Comparison of ENCODE assay signal across 26 cellular contexts in genomic region chr2:118978064-118978463, GRCh38. TPM values are rescaled to one million over a fixed set of nuclear protein-coding genes. Genes with fewer than 3 reads are reported as not detected.
DNase-seq lines count a peak whose midpoint lies in the region; ATAC-seq, FAIRE-seq and TF ChIP-seq lines count a peak whose summit lies in the region.
"Had no signal": no experiment of that assay in that cellular context is flagged by ENCODE, and none has a peak within 500 bp of the region (broad histone marks: within the 10 kb centered on the region; RNA-seq: fewer than 3 reads in every experiment).

No MANE protein-coding gene starts in this region.

- H3K79me2 ChIP-seq in H9 (ENCODE audit: insufficient read depth, low read length), result no peaks in the 10 kb centered on the region

- no peaks in the 10 kb centered on the region for H4K20me1 ChIP-seq in H9 (ENCODE audit: control insufficient read depth, insufficient read depth, insufficient read length)
- H4K20me1 ChIP-seq: BLaER1 had no signal

- H3K9me3 ChIP-seq in H9 (ENCODE audit: control insufficient read depth, low read depth, low read length) (no peaks in the 10 kb centered on the region), gastrocnemius medialis (no peaks in the 10 kb centered on the region), body of pancreas (no peaks in the 10 kb centered on the region)
- H3K9me3 ChIP-seq: BE2C, BLaER1 had no signal

- H3K4me1 ChIP-seq in H9 (ENCODE audit: insufficient read depth, low read length), result no peaks in the 10 kb centered on the region
- no peaks in the 10 kb centered on the region for H3K4me1 ChIP-seq in gastrocnemius medialis
- no peaks in the 10 kb centered on the region for H3K4me1 ChIP-seq in body of pancreas
- H3K4me1 ChIP-seq: BE2C had no signal

- no peak overlapping the region for H2AK5ac ChIP-seq in H9 (ENCODE audit: insufficient read length, low read length)

- H3K14ac ChIP-seq in H9 (ENCODE audit: insufficient read depth, low read length), result peak overlapping the region; percentile 40; the same call in 1 of the 2 replicates

- H3K9ac ChIP-seq in H9 (ENCODE audit: extremely low read depth, insufficient read length, low read length), result no peak overlapping the region
- H3K9ac ChIP-seq: BLaER1 had no signal

- H3K27me3 Mint-ChIP-seq in H9 (ENCODE audit: low read depth), result peaks cover 94% of the 10 kb centered on the region
- H3K27me3 Mint-ChIP-seq in stimulated activated naive B cell treated with anti-CD40 and anti-IgM and Interleukin-4, amounts not matched to agents 10 μg/mL and 1 μg/mL and 100 μg/mL, for 72 hours, result peaks cover 5 to 13% of the 10 kb centered on the region in 2 donors
- H3K27me3 Mint-ChIP-seq: CD4-positive, CD25-positive, alpha-beta regulatory T cell had no signal

- H3K23ac ChIP-seq in H9 (ENCODE audit: insufficient read length, low read depth, low read length), result no peak overlapping the region

- no peak overlapping the region for H2BK120ac ChIP-seq in H9 (ENCODE audit: low read depth, low read length, poor library complexity, severe bottlenecking)

- H3K4me3 ChIP-seq in gastrocnemius medialis, result no peak overlapping the region
- H3K4me3 ChIP-seq in body of pancreas, result no peak overlapping the region
- H3K4me3 ChIP-seq: BLaER1 had no signal

- no peak overlapping the region for H2BK5ac ChIP-seq in H9 (ENCODE audit: insufficient read length, low read length)

- no peak overlapping the region for H3K4me2 ChIP-seq in H9 (ENCODE audit: insufficient read depth, insufficient read length, low read length)
- H3K4me2 ChIP-seq: BLaER1 had no signal

- no peak overlapping the region for H3K27ac Mint-ChIP-seq in H9
- H3K27ac Mint-ChIP-seq in stimulated activated naive B cell treated with anti-CD40 and anti-IgM and Interleukin-4, amounts not matched to agents 10 μg/mL and 1 μg/mL and 100 μg/mL, for 72 hours, result peak overlapping the region; percentile 33
- H3K27ac Mint-ChIP-seq: CD4-positive, alpha-beta memory T cell; CD8-positive, alpha-beta memory T cell had no signal

- H3K27ac ChIP-seq in H9 (ENCODE audit: insufficient read length, low read depth, low read length) (no peak overlapping the region), gastrocnemius medialis (no peak overlapping the region), body of pancreas (no peak overlapping the region)
- H3K27ac ChIP-seq: BLaER1 had no signal

- no peak overlapping the region for H3K18ac ChIP-seq in H9 (ENCODE audit: insufficient read length, low read depth, low read length)

- FAIRE-seq in urothelium cell line (lab: Jason Lieb, UNC), result peak; percentile 56
- FAIRE-seq: A204.1, D721Med, G401.6, GM12891, GM19239 had no signal

- peaks cover 3 to 11% of the 10 kb centered on the region in 2 experiments; a peak in 3 of 5 replicates for H3K9me3 Mint-ChIP-seq in H9
- peaks cover 7 to 10% of the 10 kb centered on the region in 2 donors for H3K9me3 Mint-ChIP-seq in stimulated activated naive B cell treated with anti-CD40 and anti-IgM and Interleukin-4, amounts not matched to agents 10 μg/mL and 1 μg/mL and 100 μg/mL, for 72 hours

- H4K5ac ChIP-seq in H9 (ENCODE audit: insufficient read length, low read depth, low read length), result no peak overlapping the region

- no peaks in the 10 kb centered on the region for H3K79me1 ChIP-seq in H9 (ENCODE audit: insufficient read depth, low read depth, low read length, poor library complexity, severe bottlenecking)

- no peak overlapping the region for H2BK12ac ChIP-seq in H9 (ENCODE audit: insufficient read length, low read depth, low read length)

- DNase-seq in H9 (peak; percentile 18), islet precursor cell (peak; percentile 34), urothelium cell line (ENCODE audit: low spot score) (no peak), gastrocnemius medialis (no peak), body of pancreas (no peak), GOT3 (lab: John Stamatoyannopoulos, UW) (no peak), midbrain (lab: John Stamatoyannopoulos, UW) (no peak)
- DNase-seq in stimulated activated naive B cell treated with anti-CD40 and anti-IgM and Interleukin-4, amounts not matched to agents 10 μg/mL and 1 μg/mL and 100 μg/mL, for 72 hours, result no peak
- DNase-seq: 8988T; ACHN; BE2C; C1 segment of cervical spinal cord; CD4-positive, alpha-beta memory T cell; CD4-positive, CD25-positive, alpha-beta regulatory T cell; CD8-positive, alpha-beta memory T cell; COR-L47; DMS79 treated with DMSO at 0.1 percent for 48 hours; GF-D8 had no signal

- peaks cover 6 to 7% of the 10 kb centered on the region in 2 experiments for H3K4me1 Mint-ChIP-seq in H9
- no peaks in the 10 kb centered on the region for H3K4me1 Mint-ChIP-seq in stimulated activated naive B cell treated with anti-CD40 and anti-IgM and Interleukin-4, amounts not matched to agents 10 μg/mL and 1 μg/mL and 100 μg/mL, for 72 hours
- H3K4me1 Mint-ChIP-seq: CD4-positive, alpha-beta memory T cell; CD8-positive, alpha-beta memory T cell had no signal

- H2AFZ ChIP-seq in H9 (ENCODE audit: low read length), result no peak overlapping the region

- H2BK15ac ChIP-seq in H9 (ENCODE audit: low read depth, low read length), result no peak overlapping the region

- H3K4ac ChIP-seq in H9 (ENCODE audit: low read depth, low read length), result no peak overlapping the region

- no peak for TF ChIP-seq CTCF in H9 (conservative IDR thresholded peaks at IDR 0.05)
- no peak for TF ChIP-seq CTCF in gastrocnemius medialis (IDR thresholded peaks at IDR 0.05 in 4 of 5, conservative IDR thresholded peaks at IDR 0.05 in 1 of 5)
- no peak for TF ChIP-seq CTCF in body of pancreas (IDR thresholded peaks at IDR 0.05)

- in situ Hi-C loops in gastrocnemius medialis (cut with MboI; ENCODE audit: low sequenced_read_pairs in 4 of 4), result no loop called here

- no peak overlapping the region for H2BK20ac ChIP-seq in H9 (ENCODE audit: low read depth, low read length, poor library complexity, severe bottlenecking)

- no peaks in the 10 kb centered on the region for H3K23me2 ChIP-seq in H9 (ENCODE audit: insufficient read length, low read depth, low read length, poor library complexity, severe bottlenecking)

- H3K36me3 Mint-ChIP-seq in H9 (ENCODE audit: insufficient read depth in 1 of 3, low read depth in 3 of 3), result no peaks in the 10 kb centered on the region
- no peaks in the 10 kb centered on the region for H3K36me3 Mint-ChIP-seq in stimulated activated naive B cell treated with anti-CD40 and anti-IgM and Interleukin-4, amounts not matched to agents 10 μg/mL and 1 μg/mL and 100 μg/mL, for 72 hours
- H3K36me3 Mint-ChIP-seq: CD4-positive, alpha-beta memory T cell; CD4-positive, CD25-positive, alpha-beta regulatory T cell had no signal

- H4K91ac ChIP-seq in H9 (ENCODE audit: insufficient read length, low read depth, low read length), result no peak overlapping the region

- H3T11ph ChIP-seq in H9 (ENCODE audit: low read length), result no peak overlapping the region

- intact Hi-C loops in gastrocnemius medialis (cut with DNase I; ENCODE audit: low total_unique reads), result no loop called here
- intact Hi-C loops in body of pancreas (cut with DNase I), result no loop called here

- no peak for ATAC-seq in stimulated activated naive B cell treated with anti-CD40 and anti-IgM and Interleukin-4, amounts not matched to agents 10 μg/mL and 1 μg/mL and 100 μg/mL, for 72 hours (replicated peaks)
- ATAC-seq in gastrocnemius medialis (no peak), body of pancreas (no peak)

- no peaks in the 10 kb centered on the region for H3K36me3 ChIP-seq in gastrocnemius medialis
- H3K36me3 ChIP-seq in body of pancreas (replicated peaks in 1 of 2; ENCODE audit: insufficient read depth in 1 of 2, low read depth in 2 of 2), result no peaks in the 10 kb centered on the region
- H3K36me3 ChIP-seq: BE2C, BLaER1 had no signal

- H4K8ac ChIP-seq in H9 (replicated peaks; ENCODE audit: insufficient read length, low read depth, low read length), result no peak overlapping the region

- no peak overlapping the region for H3K56ac ChIP-seq in H9 (ENCODE audit: insufficient read length, low read depth, low read length)

- no peaks in the 10 kb centered on the region; the same call in 1 of the 2 replicates for H3K27me3 ChIP-seq in H9 (ENCODE audit: insufficient read depth, low read length)
- no peaks in the 10 kb centered on the region for H3K27me3 ChIP-seq in gastrocnemius medialis
- no peaks in the 10 kb centered on the region for H3K27me3 ChIP-seq in body of pancreas
- H3K27me3 ChIP-seq: BE2C, BLaER1 had no signal

- H3K4me3 Mint-ChIP-seq in H9, result no peak overlapping the region
- no peak overlapping the region for H3K4me3 Mint-ChIP-seq in stimulated activated naive B cell treated with anti-CD40 and anti-IgM and Interleukin-4, amounts not matched to agents 10 μg/mL and 1 μg/mL and 100 μg/mL, for 72 hours
- H3K4me3 Mint-ChIP-seq: CD14-positive monocyte; CD4-positive, alpha-beta memory T cell; CD4-positive, CD25-positive, alpha-beta regulatory T cell; CD8-positive, alpha-beta memory T cell had no signal

- WGBS in H9 (ENCODE audit: extremely low coverage, insufficient read length, low lambda C conversion rate), result no CpG with 5 or more reads among the region's 2 CpGs
- 60 to 83% methylated on average over 1 to 2 of the region's 2 CpGs for WGBS in body of pancreas, 2 donors

- TF ChIP-seq POLR2A in gastrocnemius medialis (IDR thresholded peaks at IDR 0.05), result no peak
- no peak for TF ChIP-seq POLR2A in body of pancreas (IDR thresholded peaks at IDR 0.05)

RNA-seq across cellular contexts. Expression of gene MARCO, which starts 36.1 kb away (rescaled TPM):
- total RNA-seq in H9 (2021), result not detected in 2 replicates
- total RNA-seq in gastrocnemius medialis, result 1 to 10 TPM in 3 of 4 donors, under 1 TPM in 1; 0.66 to 5.9 (median 2.6) TPM
- 1 to 10 TPM in 1 of 2 donors, not detected in 1; 1.0 TPM for total RNA-seq in body of pancreas
- total RNA-seq: A673; CD4-positive, CD25-positive, alpha-beta regulatory T cell; CD8-positive, alpha-beta memory T cell had no signal

Comparison
In these comparisons a context has a peak if more than half of its experiments do, and no peak if none do; other contexts are left out.
1. DNase-seq: peak in H9 (single experiment) and islet precursor cell (single experiment); none in stimulated activated naive B cell treated with anti-CD40 and anti-IgM and Interleukin-4, amounts not matched to agents 10 μg/mL and 1 μg/mL and 100 μg/mL, for 72 hours (single experiment), urothelium cell line (single experiment), gastrocnemius medialis (0 of 2), body of pancreas (0 of 4), GOT3 (single experiment) and midbrain (single experiment).